1 cellular context compared by ENCODE assay signal in the genomic region with DNA sequence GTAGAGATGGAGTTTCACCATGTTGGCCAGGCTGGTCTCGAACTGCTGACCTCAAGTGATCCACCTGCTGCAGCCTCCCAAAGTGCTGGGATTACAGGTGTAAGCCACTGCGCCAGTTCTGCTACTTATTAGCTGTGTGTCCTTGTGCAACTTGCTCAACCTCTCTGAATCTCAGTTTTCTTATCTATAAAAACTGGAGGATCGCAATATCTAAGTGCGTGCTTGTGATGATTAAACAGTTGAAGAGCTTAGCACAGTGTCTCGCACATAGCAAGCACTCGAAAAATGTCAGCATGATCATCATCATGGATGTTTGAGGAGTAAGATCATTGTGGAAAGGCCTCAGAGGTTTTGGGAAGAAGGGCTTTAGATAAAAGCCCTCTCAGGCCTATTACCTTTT.
TF ChIP-seq lines count a peak whose summit lies in the region.

No MANE protein-coding gene starts in this region.

TF ChIP-seq in K562, 482 proteins besides CTCF, POLR2A, EP300 and RAD21 (continued from another document):
- 0 out of 2 replicates have a peak, but pooled peaks have one; percentile 36 for TF ChIP-seq ADNP (tag; IDR thresholded peaks at IDR 0.05)
- TF ChIP-seq ETV1 (tag; conservative IDR thresholded peaks at IDR 0.05; ENCODE audit: low read depth), result no peak
- TF ChIP-seq CHD1 (IDR thresholded peaks at IDR 0.05; ENCODE audit: low read length), result no peak
- no peak for TF ChIP-seq ZNF239 (CRISPR knock-in tag; IDR thresholded peaks at IDR 0.05)
- no peak for TF ChIP-seq THRAP3 (IDR thresholded peaks at IDR 0.05; ENCODE audit: borderline replicate concordance)
- no peak for TF ChIP-seq ZNF785 (CRISPR knock-in tag; IDR thresholded peaks at IDR 0.05)
- no peak for TF ChIP-seq MIER1 (IDR thresholded peaks at IDR 0.05; ENCODE audit: low read depth)
- TF ChIP-seq ILK (tag; IDR thresholded peaks at IDR 0.05; ENCODE audit: borderline replicate concordance, low read depth), result no peak
- no peak for TF ChIP-seq BACH1 (tag; IDR thresholded peaks at IDR 0.05)
- peak; percentile 49; the same call in 1 of the 2 replicates for TF ChIP-seq HDAC2 (IDR thresholded peaks at IDR 0.05)
- TF ChIP-seq ZNF644 (tag; IDR thresholded peaks at IDR 0.05; ENCODE audit: low read depth), result no peak
- TF ChIP-seq KDM1A (IDR thresholded peaks at IDR 0.05), result peak in 1 of 2 experiments; percentile 86; a peak in 3 of 4 replicates
- no peak for TF ChIP-seq KDM2B (CRISPR knock-in tag; IDR thresholded peaks at IDR 0.05)
- TF ChIP-seq, protein P1, sequence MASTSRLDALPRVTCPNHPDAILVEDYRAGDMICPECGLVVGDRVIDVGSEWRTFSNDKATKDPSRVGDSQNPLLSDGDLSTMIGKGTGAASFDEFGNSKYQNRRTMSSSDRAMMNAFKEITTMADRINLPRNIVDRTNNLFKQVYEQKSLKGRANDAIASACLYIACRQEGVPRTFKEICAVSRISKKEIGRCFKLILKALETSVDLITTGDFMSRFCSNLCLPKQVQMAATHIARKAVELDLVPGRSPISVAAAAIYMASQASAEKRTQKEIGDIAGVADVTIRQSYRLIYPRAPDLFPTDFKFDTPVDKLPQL (IDR thresholded peaks at IDR 0.05; ENCODE audit: extremely low read depth, insufficient read length), result no peak
- no peak for TF ChIP-seq GABPA (tag; conservative IDR thresholded peaks at IDR 0.05; ENCODE audit: low read depth)
- TF ChIP-seq FUS (optimal IDR thresholded peaks at IDR 0.05; ENCODE audit: low read depth, low read length), result no peak
- no peak for TF ChIP-seq STAG1 (CRISPR knock-in tag; IDR thresholded peaks at IDR 0.05; ENCODE audit: borderline replicate concordance)
- TF ChIP-seq SUPT5H (IDR thresholded peaks at IDR 0.05), result no peak
- TF ChIP-seq CCAR2 (IDR thresholded peaks at IDR 0.05; ENCODE audit: low read depth, low read length), result no peak
- TF ChIP-seq KAT7 (CRISPR knock-in tag; IDR thresholded peaks at IDR 0.05; ENCODE audit: borderline replicate concordance), result no peak
- no peak for TF ChIP-seq ERF (CRISPR knock-in tag; IDR thresholded peaks at IDR 0.05)
- TF ChIP-seq HDAC1 (IDR thresholded peaks at IDR 0.05), result no peak
- no peak for TF ChIP-seq RFX7 (CRISPR knock-in tag; IDR thresholded peaks at IDR 0.05)
- no peak for TF ChIP-seq SNAPC5 (CRISPR knock-in tag; IDR thresholded peaks at IDR 0.05)
- no peak for TF ChIP-seq STAT6 (CRISPR knock-in tag; IDR thresholded peaks at IDR 0.05)
- TF ChIP-seq NFYB (IDR thresholded peaks at IDR 0.05; ENCODE audit: extremely low read depth, insufficient read length), result no peak
- no peak for TF ChIP-seq NFXL1 (CRISPR knock-in tag; IDR thresholded peaks at IDR 0.05)
- TF ChIP-seq ZBTB5 (IDR thresholded peaks at IDR 0.05), result no peak
